Comparison of ENCODE assay signal across 8 cellular contexts in the genomic region with DNA sequence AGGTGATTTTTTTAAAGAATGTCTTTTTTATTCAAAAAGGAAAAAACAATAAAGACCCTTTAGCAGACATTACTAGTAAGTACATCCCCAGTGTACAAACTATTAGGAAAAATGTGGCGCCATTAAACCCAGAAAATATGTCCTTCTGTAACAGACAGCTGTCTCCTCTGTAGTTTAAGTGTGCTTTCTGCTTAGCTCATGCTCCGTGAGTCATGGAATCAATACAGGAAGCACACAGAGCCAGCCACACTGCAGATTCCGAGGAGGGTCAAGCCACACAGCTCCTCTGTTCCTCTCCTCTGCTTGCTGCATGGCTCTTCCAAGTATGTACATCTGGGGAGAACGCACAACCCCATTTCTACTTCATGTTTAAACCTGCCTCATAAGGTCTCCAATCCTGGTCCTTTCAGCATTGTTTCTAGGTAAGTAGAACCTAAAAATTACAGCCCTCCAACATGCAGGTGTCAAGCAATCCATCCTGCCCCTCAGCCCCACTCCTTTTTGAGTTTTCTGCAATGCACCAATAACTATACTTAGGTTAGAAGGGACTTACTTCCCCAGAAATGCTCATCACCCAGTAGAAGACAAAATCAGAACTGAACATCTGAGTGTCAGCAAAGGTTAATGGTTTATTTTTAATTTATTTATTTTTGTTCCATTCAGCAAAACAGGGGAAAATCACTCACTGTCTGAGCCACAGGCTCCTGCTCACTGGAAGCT.
DNase-seq lines count a peak whose midpoint lies in the region; ATAC-seq lines count a peak whose summit lies in the region.

No MANE protein-coding gene starts in this region.

- DNase-seq in NCI-H2107 treated with DMSO at 0.1 percent for 48 hours (lab: John Stamatoyannopoulos, UW; ENCODE audit: unreplicated experiment) (peak; percentile 62), NCI-H2107 (lab: John Stamatoyannopoulos, UW) (no peak), NCI-H345 treated with DMSO at 0.1 percent for 48 hours (lab: John Stamatoyannopoulos, UW; ENCODE audit: unreplicated experiment) (peak; percentile 70), glomerular visceral epithelial cell (ENCODE audit: extremely low spot score) (peak; percentile 73), pons (ENCODE audit: low spot score) (peak; percentile 68), T-helper 9 cell (no peak)
- DNase-seq in activated T-cell treated with anti-CD3 and anti-CD28 coated beads, Interleukin-2, amount 50 U/mL, for 48 hours = peak; percentile 34 to 43

- ATAC-seq in HG02763 (IDR thresholded peaks at IDR 0.05; ENCODE audit: unreplicated experiment) = no peak

Comparison
In these comparisons a context has a peak if more than half of its experiments do, and no peak if none do; other contexts are left out.
1. DNase-seq: peak in NCI-H2107 treated with DMSO at 0.1 percent for 48 hours (single experiment), NCI-H345 treated with DMSO at 0.1 percent for 48 hours (single experiment), activated T-cell treated with anti-CD3 and anti-CD28 coated beads, Interleukin-2, amount 50 U/mL, for 48 hours (2 of 2), glomerular visceral epithelial cell (single experiment) and pons (single experiment); none in NCI-H2107 (single experiment) and T-helper 9 cell (single experiment).